ENCODE assay signal across 8 cellular contexts in genomic region chr4:88591787-88592599, GRCh38. TPM values are rescaled to one million over a fixed set of nuclear protein-coding genes. Genes with fewer than 3 reads are reported as not detected.
DNase-seq lines count a peak whose midpoint lies in the region; ATAC-seq and TF ChIP-seq lines count a peak whose summit lies in the region.

Gene HERC3, plus strand, starts transcription at chr4:88592480. Its CDS starts 13,344 bp downstream, at chr4:88605824.

- H3K4me1 ChIP-seq in adrenal gland (replicated peaks in 1 of 2) (peaks cover 0 to 16% of the 10 kb centered on the region in 2 donors), heart left ventricle (peaks cover 0 to 43% (median 21%) of the 10 kb centered on the region in 12 donors), transverse colon (peaks cover 5 to 17% (median 8%) of the 10 kb centered on the region in 4 donors)

- ATAC-seq in HG02763 (IDR thresholded peaks at IDR 0.05; ENCODE audit: unreplicated experiment) (peak; percentile 96), heart left ventricle (peak; percentile 97 to 98 (median 98))

- H3K27ac ChIP-seq in adrenal gland, result peak within 1 kb of the TSS; percentile 64 to 95 (median 93)
- H3K27ac ChIP-seq in heart left ventricle, result peak within 1 kb of the TSS; percentile 89 to 99 (median 97)
- peak within 1 kb of the TSS; percentile 91 to 95 (median 94) for H3K27ac ChIP-seq in transverse colon

- intact Hi-C loops in T-helper 1 cell treated with Interleukin-12 subunit alpha and Interleukin-12 subunit beta and Interleukin-4 antibody, amounts not matched to agents 30 ng/mL and 1 ng/mL, for 36 hours (cut with micrococcal nuclease), result loop anchor here (1.0 to 10.0 kb wide), 12 partner anchors 21 to 1655 kb away; partner anchors contain the start of genes AFF1, HSD17B11, NUDT9 and PKD2
- intact Hi-C loops in adrenal gland (cut with DNase I), result loop anchor here in 1 of 2 donors (10.0 kb wide), 1 partner anchor 63 kb away; no protein-coding TSS in a partner anchor
- intact Hi-C loops in heart left ventricle (cut with DNase I), result loop anchor here in 6 of 10 donors (1.0 to 10.0 kb wide), 10 partner anchors 23 to 523 kb away; partner anchors contain the start of genes PPM1K (in 1 of the 6), PYURF (in 1 of the 6) and TIGD2 (in 1 of the 6)
- intact Hi-C loops in posterior cingulate gyrus (cut with DNase I), result loop anchor here (2.0 to 5.0 kb wide), 2 partner anchors 69 to 310 kb away; partner anchors contain the start of genes PPM1K and PYURF
- intact Hi-C loops in transverse colon (cut with DNase I; ENCODE audit: low total_unique reads), result no loop called here

- H3K27me3 ChIP-seq in adrenal gland (no peaks in the 10 kb centered on the region), heart left ventricle (no peaks in the 10 kb centered on the region), transverse colon (no peaks in the 10 kb centered on the region)

- 0% methylated on average over 30 to 73 of the region's 73 CpGs for WGBS in adrenal gland, 4 donors
- 0 to 1% (median 0%) methylated on average over 51 to 73 of the region's 73 CpGs for WGBS in heart left ventricle, 4 donors
- WGBS in transverse colon (ENCODE audit: low coverage in 1 of 2), 2 donors, result 0% methylated on average over 73 of the region's 73 CpGs; no CpG with 5 or more reads in 1 of the 2 donors

- TF ChIP-seq EP300 in transverse colon (IDR thresholded peaks at IDR 0.05; ENCODE audit: low read depth), result no peak

- TF ChIP-seq CTCF in GM12875 (IDR thresholded peaks at IDR 0.05; ENCODE audit: borderline replicate concordance, insufficient read depth, low read depth, low read length) (no peak), adrenal gland (IDR thresholded peaks at IDR 0.05) (peak in 4 of 6 experiments; percentile 16 to 26 (median 20)), heart left ventricle (IDR thresholded peaks at IDR 0.05) (peak in 4 of 12 donors; percentile 14 to 29 (median 21)), transverse colon (IDR thresholded peaks at IDR 0.05) (peak in 2 of 5 experiments; percentile 3 to 18)

- peaks cover 0 to 5% of the 10 kb centered on the region in 2 donors for H3K36me3 ChIP-seq in adrenal gland (replicated peaks in 1 of 2)
- peaks cover 0 to 17% (median 10%) of the 10 kb centered on the region in 9 donors for H3K36me3 ChIP-seq in heart left ventricle
- peaks cover 0 to 4% (median 0%) of the 10 kb centered on the region in 4 donors for H3K36me3 ChIP-seq in transverse colon

- H3K9me3 ChIP-seq in adrenal gland (replicated peaks in 1 of 3) (no peaks in the 10 kb centered on the region), heart left ventricle (no peaks in the 10 kb centered on the region), transverse colon (no peaks in the 10 kb centered on the region)

- in situ Hi-C loops in transverse colon (cut with MboI; ENCODE audit: low pct_ligation_motif_present in 1 of 4, low pct_unique_long_range_greater_than_20kb in 1 of 4, low sequenced_read_pairs in 3 of 4), result no loop called here

- TF ChIP-seq POLR2A in adrenal gland (IDR thresholded peaks at IDR 0.05) (peak in 1 of 2 donors; percentile 88), heart left ventricle (IDR thresholded peaks at IDR 0.05) (peak in 1 of 2 donors; percentile 71), transverse colon (IDR thresholded peaks at IDR 0.05) (peak; percentile 56)

- H3K4me3 ChIP-seq in GM12875 (ENCODE audit: low read depth, low read length) (peak within 1 kb of the TSS; percentile 76), adrenal gland (peak within 1 kb of the TSS; percentile 67 to 84 (median 70)), heart left ventricle (peak within 1 kb of the TSS; percentile 83 to 99 (median 96)), transverse colon (peak within 1 kb of the TSS; percentile 75 to 90 (median 82))

- peak; percentile 91 to 93 (median 91) for DNase-seq in NCI-H1417 (lab: John Stamatoyannopoulos, UW)
- peak; percentile 92 to 95 (median 93) for DNase-seq in adrenal gland
- DNase-seq in heart left ventricle, result peak; percentile 94 to 97 (median 95)
- DNase-seq in posterior cingulate gyrus, result peak; percentile 88 to 99 (median 93)
- peak; percentile 94 for DNase-seq in transverse colon

RNA-seq across cellular contexts. Expression of gene HERC3, which starts in this region (rescaled TPM):
- 25.6 and 33.2 TPM in 2 replicates for total RNA-seq in T-helper 1 cell treated with Interleukin-12 subunit alpha and Interleukin-12 subunit beta and Interleukin-4 antibody, amounts not matched to agents 30 ng/mL and 1 ng/mL, for 36 hours
- total RNA-seq in adrenal gland, result 10 to 100 TPM; 19.4 to 40.1 (median 32.9) TPM
- polyA plus RNA-seq in adrenal gland, result 10 to 100 TPM in 1 of 3 donors, 1 to 10 TPM in 2; 3.4 to 18.7 (median 5.4) TPM
- total RNA-seq in heart left ventricle, result 10 to 100 TPM; 32.2 to 66.6 (median 48.9) TPM
- 10 to 100 TPM; 10.4 to 34.9 TPM for polyA plus RNA-seq in heart left ventricle
- total RNA-seq in transverse colon, result 10 to 100 TPM; 38.9 to 64.1 (median 55.1) TPM

Comparison
In these comparisons a context has a peak if more than half of its experiments do, and no peak if none do; other contexts are left out.
1. Peak in every context shown above with its lines: DNase-seq, ATAC-seq, H3K4me3 ChIP-seq and H3K27ac ChIP-seq.